20 cellular contexts compared by ENCODE assay signal in genomic region chr11:77088236-77089003, GRCh38. TPM values are rescaled to one million over a fixed set of nuclear protein-coding genes. Genes with fewer than 3 reads are reported as not detected.
A peak's percentile ranks its signal among the peaks of the same experiment; 100 is the strongest.
DNase-seq lines count a peak whose midpoint lies in the region; ATAC-seq and TF ChIP-seq lines count a peak whose summit lies in the region.
"Had no signal": no experiment of that assay in that cellular context is flagged by ENCODE, and none has a peak within 500 bp of the region (broad histone marks: within the 10 kb centered on the region; RNA-seq: fewer than 3 reads in every experiment).

No MANE protein-coding gene starts in this region.

- peak overlapping the region; percentile 51 to 85 for H3K9ac ChIP-seq in duodenal mucosa (ENCODE audit: low read depth in 1 of 2, low read length in 2 of 2)
- peak overlapping the region; percentile 16 for H3K9ac ChIP-seq in mucosa of stomach (ENCODE audit: low read length)

- no peaks in the 10 kb centered on the region for H3K36me3 Mint-ChIP-seq in activated CD4-positive, alpha-beta memory T cell treated with anti-CD3 and anti-CD28 coated beads, Interleukin-2, amount 10 ng/mL, durations not matched to agents 7 days and 5 days (ENCODE audit: low read depth)

- H3K27ac ChIP-seq in right atrium auricular region (no peak overlapping the region), duodenal mucosa (ENCODE audit: low read depth, low read length) (peak overlapping the region; percentile 93)
- H3K27ac ChIP-seq: A549, adrenal gland, suprapubic skin had no signal

- H3K27ac Mint-ChIP-seq in activated CD4-positive, alpha-beta memory T cell treated with anti-CD3 and anti-CD28 coated beads, Interleukin-2, amount 10 ng/mL, durations not matched to agents 7 days and 5 days, result no peak overlapping the region
- H3K27ac Mint-ChIP-seq: activated T-helper 17 cell treated with anti-CD3 and anti-CD28 coated beads, Interleukin-2, amount 50 U/mL, for 72 hours; CD4-positive, alpha-beta T cell; immature natural killer cell had no signal

- no peak for TF ChIP-seq CTCF in right atrium auricular region (IDR thresholded peaks at IDR 0.05)

- H3K9me3 ChIP-seq in right atrium auricular region (no peaks in the 10 kb centered on the region), duodenal mucosa (ENCODE audit: control insufficient read depth in 1 of 2, low read length in 2 of 2) (no peaks in the 10 kb centered on the region), mucosa of stomach (ENCODE audit: control insufficient read depth, low read length) (no peaks in the 10 kb centered on the region)
- H3K9me3 ChIP-seq: A549, adrenal gland, suprapubic skin had no signal

- CTCF ChIA-PET in activated CD4-positive, alpha-beta memory T cell treated with anti-CD3 and anti-CD28 coated beads, Interleukin-2, amount 10 ng/mL, durations not matched to agents 7 days and 5 days (lab: Charles Lee), result interaction anchor here (5.6 kb wide), 1 partner anchor 40 kb away, joined by 99 read pairs; no protein-coding TSS in a partner anchor

- DNase-seq in Right ventricle myocardium superior (peak; percentile 13), right atrium auricular region (ENCODE audit: low spot score) (no peak), ureter (ENCODE audit: low spot score) (peak; percentile 85), globus pallidus (ENCODE audit: low spot score) (no peak), NCI-H82 (lab: John Stamatoyannopoulos, UW) (no peak)
- DNase-seq in activated CD4-positive, alpha-beta memory T cell treated with anti-CD3 and anti-CD28 coated beads, Interleukin-2, amount 10 ng/mL, durations not matched to agents 7 days and 5 days, result no peak
- DNase-seq: CD4-positive, alpha-beta T cell; immature natural killer cell; NCI-H1092 treated with DMSO at 0.1 percent for 48 hours; NCI-H226 had no signal

- intact Hi-C loops in Right ventricle myocardium superior (cut with DNase I), result no loop called here

- no peak for ATAC-seq in Right ventricle myocardium superior (ENCODE audit: poor library complexity)
- ATAC-seq: A549; activated T-helper 17 cell treated with anti-CD3 and anti-CD28 coated beads, Interleukin-2, amount 50 U/mL, for 72 hours had no signal

- H3K4me3 ChIP-seq in right atrium auricular region (no peak overlapping the region), duodenal mucosa (ENCODE audit: low read depth in 1 of 2, low read length in 2 of 2) (peak overlapping the region in 1 of 2 donors; percentile 38), mucosa of stomach (ENCODE audit: low read length) (no peak overlapping the region)
- H3K4me3 ChIP-seq: A549, adrenal gland, suprapubic skin had no signal

- POLR2A ChIA-PET in activated CD4-positive, alpha-beta memory T cell treated with anti-CD3 and anti-CD28 coated beads, Interleukin-2, amount 10 ng/mL, durations not matched to agents 7 days and 5 days (lab: Charles Lee), result no interaction called here

- no peaks in the 10 kb centered on the region for H3K27me3 Mint-ChIP-seq in activated CD4-positive, alpha-beta memory T cell treated with anti-CD3 and anti-CD28 coated beads, Interleukin-2, amount 10 ng/mL, durations not matched to agents 7 days and 5 days
- H3K27me3 Mint-ChIP-seq: activated T-helper 17 cell treated with anti-CD3 and anti-CD28 coated beads, Interleukin-2, amount 50 U/mL, for 72 hours; CD4-positive, alpha-beta T cell; progenitor cell of endocrine pancreas had no signal

- no peaks in the 10 kb centered on the region for H3K9me3 Mint-ChIP-seq in activated CD4-positive, alpha-beta memory T cell treated with anti-CD3 and anti-CD28 coated beads, Interleukin-2, amount 10 ng/mL, durations not matched to agents 7 days and 5 days
- H3K9me3 Mint-ChIP-seq: activated T-helper 17 cell treated with anti-CD3 and anti-CD28 coated beads, Interleukin-2, amount 50 U/mL, for 72 hours; CD4-positive, alpha-beta T cell had no signal

- H3K4me1 Mint-ChIP-seq in activated CD4-positive, alpha-beta memory T cell treated with anti-CD3 and anti-CD28 coated beads, Interleukin-2, amount 10 ng/mL, durations not matched to agents 7 days and 5 days, result peaks cover 8% of the 10 kb centered on the region

- peaks cover 0 to 10% of the 10 kb centered on the region in 2 donors for H3K4me1 ChIP-seq in right atrium auricular region
- H3K4me1 ChIP-seq in duodenal mucosa (ENCODE audit: control insufficient read depth in 1 of 2, insufficient read depth in 2 of 2, low read length in 2 of 2), result peaks cover 69 to 77% of the 10 kb centered on the region in 2 donors
- H3K4me1 ChIP-seq in mucosa of stomach (ENCODE audit: control insufficient read depth, insufficient read depth, low read length), result peaks cover 79% of the 10 kb centered on the region

- no peaks in the 10 kb centered on the region for H3K27me3 ChIP-seq in right atrium auricular region
- no peaks in the 10 kb centered on the region for H3K27me3 ChIP-seq in duodenal mucosa (ENCODE audit: control insufficient read depth in 1 of 2, insufficient read depth in 2 of 2, low read length in 2 of 2)
- H3K27me3 ChIP-seq in mucosa of stomach (ENCODE audit: control insufficient read depth, insufficient read depth, low read length), result no peaks in the 10 kb centered on the region
- H3K27me3 ChIP-seq: adrenal gland, suprapubic skin had no signal

- H3K36me3 ChIP-seq in right atrium auricular region, result no peaks in the 10 kb centered on the region
- H3K36me3 ChIP-seq in duodenal mucosa (ENCODE audit: control insufficient read depth in 1 of 2, insufficient read depth in 2 of 2, low read length in 2 of 2), result peaks cover 0 to 33% of the 10 kb centered on the region in 2 donors
- peaks cover 8% of the 10 kb centered on the region for H3K36me3 ChIP-seq in mucosa of stomach (ENCODE audit: control insufficient read depth, insufficient read depth, low read length)
- H3K36me3 ChIP-seq: adrenal gland, suprapubic skin had no signal

- no peak overlapping the region for H3K4me3 Mint-ChIP-seq in activated CD4-positive, alpha-beta memory T cell treated with anti-CD3 and anti-CD28 coated beads, Interleukin-2, amount 10 ng/mL, durations not matched to agents 7 days and 5 days
- H3K4me3 Mint-ChIP-seq: activated T-helper 17 cell treated with anti-CD3 and anti-CD28 coated beads, Interleukin-2, amount 50 U/mL, for 72 hours; CD4-positive, alpha-beta T cell; immature natural killer cell had no signal

RNA-seq across cellular contexts. Expression of gene OMP, which starts 14.2 kb away (rescaled TPM):
- total RNA-seq in Right ventricle myocardium superior (not detected), right atrium auricular region (not detected), ureter (9.6 TPM)
- not detected for total RNA-seq in activated CD4-positive, alpha-beta memory T cell treated with anti-CD3 and anti-CD28 coated beads, Interleukin-2, amount 10 ng/mL, durations not matched to agents 7 days and 5 days
- total RNA-seq: activated T-helper 17 cell treated with anti-CD3 and anti-CD28 coated beads, Interleukin-2, amount 50 U/mL, for 72 hours; CD4-positive, alpha-beta T cell; mononuclear cell; progenitor cell of endocrine pancreas had no signal

RNA-seq across cellular contexts. Expression of gene CAPN5, which starts 21.6 kb away (rescaled TPM):
- total RNA-seq in Right ventricle myocardium superior, result 2.6 TPM
- total RNA-seq in right atrium auricular region, result 1 to 10 TPM; 2.6 to 4.0 TPM
- total RNA-seq in ureter, result 143 TPM
- under 1 TPM; 0.43 to 0.65 TPM for total RNA-seq in activated CD4-positive, alpha-beta memory T cell treated with anti-CD3 and anti-CD28 coated beads, Interleukin-2, amount 10 ng/mL, durations not matched to agents 7 days and 5 days

RNA-seq across cellular contexts. Expression of gene MYO7A, which starts 39.6 kb away (rescaled TPM):
- total RNA-seq in Right ventricle myocardium superior (4.4 TPM), right atrium auricular region (1 to 10 TPM; 1.4 to 5.0 TPM), ureter (5.8 TPM)
- under 1 TPM; 0.35 to 0.50 TPM for total RNA-seq in activated CD4-positive, alpha-beta memory T cell treated with anti-CD3 and anti-CD28 coated beads, Interleukin-2, amount 10 ng/mL, durations not matched to agents 7 days and 5 days

RNA-seq across cellular contexts. Expression of gene B3GNT6, which starts 54.2 kb away (rescaled TPM):
- not detected for total RNA-seq in Right ventricle myocardium superior
- not detected for total RNA-seq in right atrium auricular region
- total RNA-seq in ureter, result not detected
- not detected for total RNA-seq in activated CD4-positive, alpha-beta memory T cell treated with anti-CD3 and anti-CD28 coated beads, Interleukin-2, amount 10 ng/mL, durations not matched to agents 7 days and 5 days
- total RNA-seq: activated T-helper 17 cell treated with anti-CD3 and anti-CD28 coated beads, Interleukin-2, amount 50 U/mL, for 72 hours; adrenal gland; CD4-positive, alpha-beta T cell; cerebellum; endothelial cell of umbilical vein; mononuclear cell; progenitor cell of endocrine pancreas; suprapubic skin had no signal

Comparison
In these comparisons a context has a peak if more than half of its experiments do, and no peak if none do; other contexts are left out.
1. DNase-seq: peak in Right ventricle myocardium superior (single experiment) and ureter (single experiment); none in right atrium auricular region (single experiment), globus pallidus (single experiment), activated CD4-positive, alpha-beta memory T cell treated with anti-CD3 and anti-CD28 coated beads, Interleukin-2, amount 10 ng/mL, durations not matched to agents 7 days and 5 days (single experiment) and NCI-H82 (single experiment).
2. RNA of gene OMP, which starts 14.2 kb away (total RNA-seq): 9.6 TPM in ureter (single experiment); not detected in Right ventricle myocardium superior (single experiment), not detected in right atrium auricular region and not detected in activated CD4-positive, alpha-beta memory T cell treated with anti-CD3 and anti-CD28 coated beads, Interleukin-2, amount 10 ng/mL, durations not matched to agents 7 days and 5 days; every median in the first group is over 10 times any median in the second.
3. RNA of gene CAPN5, which starts 21.6 kb away (total RNA-seq): 143 TPM in ureter (single experiment); 2.6 to 4.0 TPM in right atrium auricular region, 2.6 TPM in Right ventricle myocardium superior (single experiment) and 0.43 to 0.65 TPM in activated CD4-positive, alpha-beta memory T cell treated with anti-CD3 and anti-CD28 coated beads, Interleukin-2, amount 10 ng/mL, durations not matched to agents 7 days and 5 days; every median in the first group is over 10 times any median in the second.